27 cellular contexts compared by ENCODE assay signal in the genomic region with DNA sequence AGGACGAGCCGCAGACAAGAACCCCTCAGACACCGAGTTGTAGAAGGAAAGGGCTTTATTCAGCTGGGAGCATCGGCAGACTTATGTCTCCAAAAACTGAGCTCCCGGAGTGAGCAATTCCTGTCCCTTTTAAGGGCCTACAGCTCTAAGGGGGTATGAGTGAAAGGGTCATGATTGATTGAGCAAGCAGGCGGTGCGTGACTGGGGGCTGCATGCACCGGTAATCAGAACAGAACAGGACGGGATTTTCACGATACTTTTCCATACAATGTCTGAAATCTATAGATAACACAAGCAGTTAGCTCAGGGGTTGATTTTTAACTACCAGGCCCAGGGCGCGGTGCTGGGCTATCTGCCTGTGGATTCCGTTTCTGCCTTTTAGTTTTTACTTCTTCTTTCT.
"Had no signal": no experiment of that assay in that cellular context is flagged by ENCODE, and none has a peak within 500 bp of the region (broad histone marks: within the 10 kb centered on the region; RNA-seq: fewer than 3 reads in every experiment).

No MANE protein-coding gene starts in this region.

- ATAC-seq: activated CD4-positive, alpha-beta T cell treated with anti-CD3 and anti-CD28 coated beads for 36 hours; activated CD8-positive, alpha-beta memory T cell treated with anti-CD3 and anti-CD28 coated beads, Interleukin-2, amount 10 ng/mL, durations not matched to agents 7 days and 5 days; activated CD8-positive, alpha-beta T cell treated with anti-CD3 and anti-CD28 coated beads, Interleukin-2, amount 10 ng/mL, durations not matched to agents 7 days and 5 days; activated naive CD8-positive, alpha-beta T cell treated with anti-CD3 and anti-CD28 coated beads, Interleukin-2, amount 50 U/mL, for 24 hours; heart left ventricle; T-helper 17 cell had no signal

- H3K4me3 ChIP-seq: ascending aorta, breast epithelium, cardiac muscle cell, colonic mucosa, heart left ventricle had no signal

- DNase-seq: activated CD4-positive, alpha-beta memory T cell treated with anti-CD3 and anti-CD28 coated beads for 36 hours; activated CD4-positive, alpha-beta T cell treated with anti-CD3 and anti-CD28 coated beads for 36 hours; activated CD4-positive, alpha-beta T cell treated with anti-CD3 and anti-CD28 coated beads, Interleukin-2, amount 10 ng/mL, durations not matched to agents 24 days and 14 days; activated CD4-positive, CD25-positive, alpha-beta regulatory T cell; activated CD4-positive, CD25-positive, alpha-beta regulatory T cell treated with anti-CD3 and anti-CD28 coated beads, Interleukin-2, amount 50 U/mL, for 72 hours; activated CD8-positive, alpha-beta memory T cell treated with anti-CD3 and anti-CD28 coated beads, Interleukin-2, amount 10 ng/mL, durations not matched to agents 7 days and 5 days; activated CD8-positive, alpha-beta memory T cell treated with anti-CD3 and anti-CD28 coated beads, Interleukin-2, amount 50 U/mL, for 4 hours; activated CD8-positive, alpha-beta T cell treated with anti-CD3 and anti-CD28 coated beads, Interleukin-2, amount 10 ng/mL, durations not matched to agents 7 days and 5 days; activated effector memory CD4-positive, alpha-beta T cell treated with anti-CD3 and anti-CD28 coated beads, Interleukin-2, amount 50 U/mL, for 16 hours; activated naive CD4-positive, alpha-beta T cell treated with anti-CD3 and anti-CD28 coated beads for 36 hours; activated naive CD8-positive, alpha-beta T cell treated with anti-CD3 and anti-CD28 coated beads for 36 hours; activated naive CD8-positive, alpha-beta T cell treated with anti-CD3 and anti-CD28 coated beads, Interleukin-2, amount 50 U/mL, for 24 hours; activated T-cell treated with anti-CD3 and anti-CD28 coated beads, Interleukin-2, amount 50 U/mL, for 1 hour; activated T-cell treated with anti-CD3 and anti-CD28 coated beads, Interleukin-2, amount 50 U/mL, for 48 hours; central memory CD4-positive, alpha-beta T cell; cerebellar nuclear complex; colonic mucosa; effector CD8-positive, alpha-beta T cell; foreskin fibroblast; glutamatergic neuron; heart left ventricle; T-helper 1 cell; T-helper 17 cell; T1000 had no signal

- H3K9me3 ChIP-seq: ascending aorta, breast epithelium, colonic mucosa, heart left ventricle had no signal

- H3K4me1 ChIP-seq: ascending aorta, breast epithelium, colonic mucosa, heart left ventricle had no signal

- H3K27me3 ChIP-seq: ascending aorta, breast epithelium, cardiac muscle cell, colonic mucosa, heart left ventricle had no signal

- H3K36me3 ChIP-seq: ascending aorta, breast epithelium, cardiac muscle cell, colonic mucosa, heart left ventricle had no signal
